Comparison of ENCODE assay signal across 10 cellular contexts in genomic region chr3:127036209-127037020, GRCh38. TPM values are rescaled to one million over a fixed set of nuclear protein-coding genes. Genes with fewer than 3 reads are reported as not detected.
DNase-seq lines count a peak whose midpoint lies in the region; ATAC-seq and TF ChIP-seq lines count a peak whose summit lies in the region.
"Had no signal": no experiment of that assay in that cellular context is flagged by ENCODE, and none has a peak within 500 bp of the region (broad histone marks: within the 10 kb centered on the region; RNA-seq: fewer than 3 reads in every experiment).

No MANE protein-coding gene starts in this region.

- DNase-seq in natural killer cell treated with Interleukin-12 subunit alpha and Interleukin-12 subunit beta and Interleukin-15 and Interleukin-18, amount 100 ng/mL, for 72 hours (ENCODE audit: low spot score), result peak; percentile 44
- DNase-seq in natural killer cell (no peak), epithelial cell of prostate (ENCODE audit: low read depth, low spot score) (no peak), myocyte (ENCODE audit: low read depth) (peak; percentile 64), aorta (peak; percentile 55 to 70), GOT3 (lab: John Stamatoyannopoulos, UW) (no peak)
- DNase-seq in activated naive CD4-positive, alpha-beta T cell treated with anti-CD3 and anti-CD28 coated beads for 36 hours, result no peak

- CTCF ChIA-PET in activated naive CD4-positive, alpha-beta T cell treated with anti-CD3 and anti-CD28 coated beads for 36 hours (lab: Charles Lee), result no interaction called here

- 89 to 92% methylated on average over 28 of the region's 28 CpGs for WGBS in aorta, 2 donors

- peaks cover 0 to 9% of the 10 kb centered on the region in 2 donors for H3K36me3 ChIP-seq in aorta (ENCODE audit: control insufficient read depth in 1 of 2, insufficient read depth in 2 of 2, low read length in 1 of 2)

- no peaks in the 10 kb centered on the region for H3K4me1 Mint-ChIP-seq in natural killer cell treated with Interleukin-12 subunit alpha and Interleukin-12 subunit beta and Interleukin-15 and Interleukin-18, amount 100 ng/mL, for 72 hours (ENCODE audit: low read depth in 2 of 2)
- H3K4me1 Mint-ChIP-seq in natural killer cell, result no peaks in the 10 kb centered on the region
- H3K4me1 Mint-ChIP-seq in activated naive CD4-positive, alpha-beta T cell treated with anti-CD3 and anti-CD28 coated beads for 36 hours (ENCODE audit: low read depth), result no peaks in the 10 kb centered on the region

- no peak overlapping the region for H3K27ac Mint-ChIP-seq in natural killer cell treated with Interleukin-12 subunit alpha and Interleukin-12 subunit beta and Interleukin-15 and Interleukin-18, amount 100 ng/mL, for 72 hours
- H3K27ac Mint-ChIP-seq in natural killer cell, result no peak overlapping the region
- no peak overlapping the region for H3K27ac Mint-ChIP-seq in activated naive CD4-positive, alpha-beta T cell treated with anti-CD3 and anti-CD28 coated beads for 36 hours

- no peak overlapping the region for H3K4me3 Mint-ChIP-seq in natural killer cell treated with Interleukin-12 subunit alpha and Interleukin-12 subunit beta and Interleukin-15 and Interleukin-18, amount 100 ng/mL, for 72 hours
- H3K4me3 Mint-ChIP-seq in natural killer cell, result no peak overlapping the region
- H3K4me3 Mint-ChIP-seq in activated naive CD4-positive, alpha-beta T cell treated with anti-CD3 and anti-CD28 coated beads for 36 hours, result no peak overlapping the region
- H3K4me3 Mint-ChIP-seq: brain had no signal

- no peaks in the 10 kb centered on the region for H3K27me3 Mint-ChIP-seq in natural killer cell treated with Interleukin-12 subunit alpha and Interleukin-12 subunit beta and Interleukin-15 and Interleukin-18, amount 100 ng/mL, for 72 hours
- no peaks in the 10 kb centered on the region for H3K27me3 Mint-ChIP-seq in natural killer cell (ENCODE audit: low read depth in 2 of 2)
- no peaks in the 10 kb centered on the region for H3K27me3 Mint-ChIP-seq in activated naive CD4-positive, alpha-beta T cell treated with anti-CD3 and anti-CD28 coated beads for 36 hours (ENCODE audit: low read depth)
- H3K27me3 Mint-ChIP-seq: brain had no signal

- H3K36me3 Mint-ChIP-seq in natural killer cell treated with Interleukin-12 subunit alpha and Interleukin-12 subunit beta and Interleukin-15 and Interleukin-18, amount 100 ng/mL, for 72 hours, result no peaks in the 10 kb centered on the region
- H3K36me3 Mint-ChIP-seq in natural killer cell, result no peaks in the 10 kb centered on the region
- peaks cover 1% of the 10 kb centered on the region for H3K36me3 Mint-ChIP-seq in activated naive CD4-positive, alpha-beta T cell treated with anti-CD3 and anti-CD28 coated beads for 36 hours (ENCODE audit: low read depth)

- H3K9me3 ChIP-seq in aorta (ENCODE audit: control insufficient read depth, low read length), result no peaks in the 10 kb centered on the region

- TF ChIP-seq CTCF in natural killer cell (IDR thresholded peaks at IDR 0.05), result no peak

- H3K9me3 Mint-ChIP-seq in natural killer cell treated with Interleukin-12 subunit alpha and Interleukin-12 subunit beta and Interleukin-15 and Interleukin-18, amount 100 ng/mL, for 72 hours, result no peaks in the 10 kb centered on the region
- no peaks in the 10 kb centered on the region for H3K9me3 Mint-ChIP-seq in natural killer cell
- H3K9me3 Mint-ChIP-seq in activated naive CD4-positive, alpha-beta T cell treated with anti-CD3 and anti-CD28 coated beads for 36 hours, result no peaks in the 10 kb centered on the region
- H3K9me3 Mint-ChIP-seq: brain had no signal

- H3K4me3 ChIP-seq in aorta (ENCODE audit: low read length in 2 of 2), result no peak overlapping the region

- intact Hi-C loops in natural killer cell (cut with micrococcal nuclease) (no loop called here), aorta (cut with DNase I) (no loop called here)
- intact Hi-C loops in activated naive CD4-positive, alpha-beta T cell treated with anti-CD3 and anti-CD28 coated beads for 36 hours (cut with micrococcal nuclease), result no loop called here

- no peaks in the 10 kb centered on the region for H3K27me3 ChIP-seq in aorta (ENCODE audit: control insufficient read depth in 1 of 2, insufficient read depth in 2 of 2, low read length in 1 of 2)

- ATAC-seq in natural killer cell treated with Interleukin-12 subunit alpha and Interleukin-12 subunit beta and Interleukin-15 and Interleukin-18, amount 100 ng/mL, for 72 hours, result no peak
- ATAC-seq in natural killer cell (no peak), aorta (ENCODE audit: low FRiP score) (no peak), GM19463 (IDR thresholded peaks at IDR 0.05; ENCODE audit: unreplicated experiment) (no peak)

- H3K27ac ChIP-seq in epithelial cell of prostate, result peak overlapping the region; percentile 19
- H3K27ac ChIP-seq in aorta (ENCODE audit: low read depth in 1 of 2, low read length in 2 of 2), result no peak overlapping the region
- H3K27ac ChIP-seq: VCaP had no signal

- H3K4me1 ChIP-seq in aorta (ENCODE audit: control insufficient read depth in 1 of 2, insufficient read depth in 2 of 2, low read length in 2 of 2), result no peaks in the 10 kb centered on the region

RNA-seq across cellular contexts. Expression of gene PLXNA1, which starts 53.5 kb away (rescaled TPM):
- total RNA-seq in natural killer cell treated with Interleukin-12 subunit alpha and Interleukin-12 subunit beta and Interleukin-15 and Interleukin-18, amount 100 ng/mL, for 72 hours, result 1 to 10 TPM; 3.4 to 7.9 TPM
- 1 to 10 TPM; 2.5 to 4.3 (median 2.8) TPM for total RNA-seq in natural killer cell
- total RNA-seq in myocyte, result 209 and 320 TPM in 2 replicates
- polyA plus RNA-seq in myocyte (2012), result 177 TPM
- 10 to 100 TPM; 28.7 to 51.3 TPM for total RNA-seq in aorta
- polyA plus RNA-seq in aorta, result 10 to 100 TPM in 1 of 2 donors, 1 to 10 TPM in 1; 6.0 to 13.9 TPM
- 1 to 10 TPM; 5.0 to 5.8 TPM for total RNA-seq in activated naive CD4-positive, alpha-beta T cell treated with anti-CD3 and anti-CD28 coated beads for 36 hours

Comparison
In these comparisons a context has a peak if more than half of its experiments do, and no peak if none do; other contexts are left out.
1. DNase-seq: peak in natural killer cell treated with Interleukin-12 subunit alpha and Interleukin-12 subunit beta and Interleukin-15 and Interleukin-18, amount 100 ng/mL, for 72 hours (single experiment), myocyte (single experiment) and aorta (2 of 2); none in natural killer cell (single experiment), epithelial cell of prostate (single experiment), GOT3 (single experiment) and activated naive CD4-positive, alpha-beta T cell treated with anti-CD3 and anti-CD28 coated beads for 36 hours (single experiment).